ENCODE assay signal across 8 cellular contexts in the genomic region with DNA sequence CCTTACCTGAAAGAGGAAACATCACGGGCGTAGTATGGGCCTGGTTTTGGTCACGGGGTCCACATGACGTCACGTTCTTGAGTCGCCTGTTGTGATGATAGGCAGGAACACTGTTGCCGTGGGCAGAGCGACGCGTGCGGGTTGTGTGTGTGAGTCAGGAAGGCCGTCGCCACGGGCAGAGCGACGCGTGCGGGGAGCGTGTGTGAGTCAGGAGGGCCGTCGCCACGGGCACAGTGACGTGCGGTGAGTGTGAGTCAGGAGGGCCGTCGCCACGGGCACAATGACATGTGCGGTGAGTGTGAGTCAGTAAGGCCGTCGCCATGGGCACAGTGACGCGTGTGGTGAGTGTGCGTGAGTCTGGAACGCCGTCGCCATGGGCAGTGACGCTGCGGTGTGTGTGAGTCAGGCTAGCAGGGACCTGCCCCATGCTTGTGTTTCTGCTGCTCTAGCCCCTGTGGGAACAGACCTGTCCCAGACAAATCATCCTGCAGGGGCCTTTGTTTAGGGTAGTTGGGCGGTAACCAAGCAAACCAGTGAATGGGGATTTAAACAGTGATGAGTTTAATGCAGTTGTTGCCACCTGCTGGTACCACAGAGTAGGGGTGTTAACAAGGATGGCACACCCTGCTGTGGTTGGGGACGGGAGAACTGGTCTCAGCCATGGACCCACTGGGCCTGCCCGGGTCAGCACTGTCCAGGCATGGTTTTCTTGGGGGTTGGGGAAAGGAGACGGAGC. TPM values are rescaled to one million over a fixed set of nuclear protein-coding genes. Genes with fewer than 3 reads are reported as not detected.
DNase-seq lines count a peak whose midpoint lies in the region; ATAC-seq and TF ChIP-seq lines count a peak whose summit lies in the region.

No MANE protein-coding gene starts in this region.

- peak overlapping the region; percentile 14 for H3K4me3 ChIP-seq in choroid plexus epithelial cell (ENCODE audit: low read depth, low read length)
- H3K4me3 ChIP-seq in trophoblast cell (ENCODE audit: low read depth, low read length) = no peak overlapping the region

- H3K4me1 Mint-ChIP-seq in activated B cell treated with CpG ODN at 0.5 μM for 24 hours = no peaks in the 10 kb centered on the region

- intact Hi-C loops in activated B cell treated with CpG ODN at 0.5 μM for 24 hours (cut with micrococcal nuclease) = no loop called here

- H2BK12ac ChIP-seq in trophoblast cell (ENCODE audit: low read length) = no peak overlapping the region

- H3K9me3 Mint-ChIP-seq in activated B cell treated with CpG ODN at 0.5 μM for 24 hours = no peaks in the 10 kb centered on the region

- no peak for TF ChIP-seq CTCF in activated B cell treated with CpG ODN at 0.5 μM for 24 hours (IDR thresholded peaks at IDR 0.05)
- peak; percentile 32 for TF ChIP-seq CTCF in choroid plexus epithelial cell (conservative IDR thresholded peaks at IDR 0.05; ENCODE audit: low read depth, low read length)

- no peak overlapping the region for H3K18ac ChIP-seq in trophoblast cell (ENCODE audit: low read length)

- no peak overlapping the region for H3K27ac Mint-ChIP-seq in activated B cell treated with CpG ODN at 0.5 μM for 24 hours

- H3K4ac ChIP-seq in trophoblast cell (ENCODE audit: low read depth, low read length) = no peak overlapping the region

- no peak overlapping the region for H2BK5ac ChIP-seq in trophoblast cell (ENCODE audit: low read depth, low read length, poor library complexity)

- no peaks in the 10 kb centered on the region for H3K27me3 Mint-ChIP-seq in activated B cell treated with CpG ODN at 0.5 μM for 24 hours

- no peaks in the 10 kb centered on the region for H3K79me2 ChIP-seq in trophoblast cell (ENCODE audit: control insufficient read depth, insufficient read depth, low read length, poor library complexity)

- H3K9ac ChIP-seq in trophoblast cell (ENCODE audit: low read length) = no peak overlapping the region

- no peak overlapping the region for H2AFZ ChIP-seq in trophoblast cell (ENCODE audit: insufficient read depth, low read length, poor library complexity)

- H3K27ac ChIP-seq in trophoblast cell (ENCODE audit: low read depth, low read length) = no peak overlapping the region

- H4K91ac ChIP-seq in trophoblast cell (ENCODE audit: low read depth, low read length) = no peak overlapping the region

- no peaks in the 10 kb centered on the region for H3K4me1 ChIP-seq in trophoblast cell (ENCODE audit: control insufficient read depth in 1 of 2, insufficient read depth in 2 of 2, low read length in 2 of 2)

- no peaks in the 10 kb centered on the region for H3K79me1 ChIP-seq in trophoblast cell (ENCODE audit: low read length)

- H3K4me2 ChIP-seq in trophoblast cell (ENCODE audit: low read length) = no peak overlapping the region

- DNase-seq in NCI-H748 (lab: John Stamatoyannopoulos, UW; ENCODE audit: unreplicated experiment) (peak; percentile 45), NCI-H748 treated with DMSO at 0.1 percent for 48 hours (lab: John Stamatoyannopoulos, UW) (no peak), activated B cell treated with CpG ODN at 0.5 μM for 24 hours (no peak), choroid plexus epithelial cell (ENCODE audit: low read depth) (peak; percentile 86), trophoblast cell (peak; percentile 83 to 85), NCI-H2227 treated with DMSO at 0.1 percent for 48 hours (lab: John Stamatoyannopoulos, UW) (no peak), OCI-M2 (lab: John Stamatoyannopoulos, UW; ENCODE audit: unreplicated experiment) (no peak)

- no peaks in the 10 kb centered on the region for H3K27me3 ChIP-seq in trophoblast cell (ENCODE audit: insufficient read depth, low read length)

- no peak overlapping the region for H3K4me3 Mint-ChIP-seq in activated B cell treated with CpG ODN at 0.5 μM for 24 hours

- H4K12ac ChIP-seq in trophoblast cell (ENCODE audit: low read depth, low read length) = no peak overlapping the region

- CTCF ChIA-PET in activated B cell treated with CpG ODN at 0.5 μM for 24 hours (lab: Charles Lee) = interaction anchor here (0.8 kb wide), 1 partner anchor 733 kb away, joined by 3 read pairs; no protein-coding TSS in a partner anchor

- H2BK120ac ChIP-seq in trophoblast cell (ENCODE audit: insufficient read depth, low read length, poor library complexity) = no peak overlapping the region

- H3K23ac ChIP-seq in trophoblast cell (ENCODE audit: low read length) = no peak overlapping the region

- H3K36me3 Mint-ChIP-seq in activated B cell treated with CpG ODN at 0.5 μM for 24 hours (ENCODE audit: low read depth) = peaks cover 1% of the 10 kb centered on the region

- H2AK5ac ChIP-seq in trophoblast cell (ENCODE audit: low read length) = no peak overlapping the region

- peaks cover 3% of the 10 kb centered on the region for H3K9me3 ChIP-seq in trophoblast cell (ENCODE audit: insufficient read depth, low read depth, low read length)

- no peak overlapping the region for H4K8ac ChIP-seq in trophoblast cell (ENCODE audit: low read depth, low read length)

- no peak overlapping the region for H3K14ac ChIP-seq in trophoblast cell (ENCODE audit: low read length)

- ATAC-seq in activated B cell treated with CpG ODN at 0.5 μM for 24 hours (ENCODE audit: low read depth) (peak; percentile 50), HG02970 (IDR thresholded peaks at IDR 0.05; ENCODE audit: low FRiP score, unreplicated experiment) (no peak)

- WGBS in trophoblast cell (ENCODE audit: extremely low coverage, insufficient coverage, insufficient read length) = no CpG with 5 or more reads among the region's 42 CpGs

- POLR2A ChIA-PET in activated B cell treated with CpG ODN at 0.5 μM for 24 hours (lab: Charles Lee) = no interaction called here

- peaks cover 62 to 68% of the 10 kb centered on the region in 2 experiments for H3K36me3 ChIP-seq in trophoblast cell (ENCODE audit: control insufficient read depth in 1 of 2, insufficient read depth in 2 of 2, low read length in 2 of 2)

RNA-seq across cellular contexts. Expression of a gene that starts 19.8 kb away (rescaled TPM):
- 3.5 and 4.1 TPM in 2 replicates for total RNA-seq in activated B cell treated with CpG ODN at 0.5 μM for 24 hours
- polyA plus RNA-seq in trophoblast cell (2013) = 21.5 and 22.0 TPM in 2 replicates

RNA-seq across cellular contexts. Expression of a gene that starts 19.9 kb away (rescaled TPM):
- total RNA-seq in activated B cell treated with CpG ODN at 0.5 μM for 24 hours = 53.0 and 67.8 TPM in 2 replicates
- 22.7 and 23.8 TPM in 2 replicates for polyA plus RNA-seq in trophoblast cell (2013)

Comparison
In these comparisons a context has a peak if more than half of its experiments do, and no peak if none do; other contexts are left out.
1. DNase-seq: peak in NCI-H748 (single experiment), choroid plexus epithelial cell (single experiment) and trophoblast cell (2 of 2); none in NCI-H748 treated with DMSO at 0.1 percent for 48 hours (single experiment), activated B cell treated with CpG ODN at 0.5 μM for 24 hours (single experiment), NCI-H2227 treated with DMSO at 0.1 percent for 48 hours (single experiment) and OCI-M2 (single experiment).